In the genomic region with DNA sequence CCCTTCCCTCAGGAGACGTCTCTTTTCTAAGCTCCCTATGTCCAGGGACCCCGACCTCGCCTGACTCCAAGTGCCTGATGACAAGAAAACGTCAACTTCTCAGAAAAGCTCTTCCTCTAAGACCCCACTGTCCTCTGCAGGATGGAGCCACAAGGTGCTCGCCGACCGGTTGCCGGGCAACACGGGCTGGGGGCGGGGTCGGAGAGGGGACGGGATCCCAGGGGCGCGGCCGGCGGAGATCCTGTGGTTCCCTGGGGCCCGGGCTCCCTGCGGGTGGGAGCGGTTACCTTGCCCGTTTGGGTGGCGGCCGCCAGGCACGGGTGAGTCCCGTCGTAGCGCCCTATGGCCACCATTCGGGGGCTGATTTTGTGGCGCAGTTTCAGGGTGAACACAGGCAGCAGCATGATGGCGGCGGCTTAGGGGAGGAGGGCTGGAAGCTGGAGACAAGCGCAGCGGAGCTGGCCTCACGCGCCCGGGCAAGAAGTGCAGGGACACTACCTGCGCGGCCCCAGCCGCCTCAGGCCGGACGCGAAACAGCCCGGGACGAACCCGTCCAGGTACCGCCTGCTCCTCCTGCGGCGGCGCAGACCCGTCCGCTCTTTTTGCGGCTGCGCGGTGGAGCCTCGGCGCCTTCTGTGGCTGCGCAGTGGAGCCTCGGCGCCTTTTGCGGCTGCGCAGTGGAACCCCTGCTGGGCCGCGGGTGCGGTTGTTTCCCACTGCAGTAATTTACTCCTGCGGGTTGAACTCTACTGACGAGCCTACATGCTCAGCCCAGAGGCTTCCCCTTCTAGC, we compare ENCODE assay signal across 1 cellular context.
TF ChIP-seq lines count a peak whose summit lies in the region.

A gene with protein sequence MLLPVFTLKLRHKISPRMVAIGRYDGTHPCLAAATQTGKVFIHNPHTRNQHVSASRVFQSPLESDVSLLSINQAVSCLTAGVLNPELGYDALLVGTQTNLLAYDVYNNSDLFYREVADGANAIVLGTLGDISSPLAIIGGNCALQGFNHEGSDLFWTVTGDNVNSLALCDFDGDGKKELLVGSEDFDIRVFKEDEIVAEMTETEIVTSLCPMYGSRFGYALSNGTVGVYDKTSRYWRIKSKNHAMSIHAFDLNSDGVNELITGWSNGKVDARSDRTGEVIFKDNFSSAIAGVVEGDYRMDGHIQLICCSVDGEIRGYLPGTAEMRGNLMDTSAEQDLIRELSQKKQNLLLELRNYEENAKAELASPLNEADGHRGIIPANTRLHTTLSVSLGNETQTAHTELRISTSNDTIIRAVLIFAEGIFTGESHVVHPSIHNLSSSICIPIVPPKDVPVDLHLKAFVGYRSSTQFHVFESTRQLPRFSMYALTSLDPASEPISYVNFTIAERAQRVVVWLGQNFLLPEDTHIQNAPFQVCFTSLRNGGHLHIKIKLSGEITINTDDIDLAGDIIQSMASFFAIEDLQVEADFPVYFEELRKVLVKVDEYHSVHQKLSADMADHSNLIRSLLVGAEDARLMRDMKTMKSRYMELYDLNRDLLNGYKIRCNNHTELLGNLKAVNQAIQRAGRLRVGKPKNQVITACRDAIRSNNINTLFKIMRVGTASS (minus strand): TSS at position 566 of the 792 bp plus-strand sequence. CDS start 162 bp downstream, at position 404.

TF ChIP-seq in HepG2, 621 proteins besides CTCF, POLR2A, EP300 and RAD21 (continued from another document and continues in another):
- TF ChIP-seq, protein P1, sequence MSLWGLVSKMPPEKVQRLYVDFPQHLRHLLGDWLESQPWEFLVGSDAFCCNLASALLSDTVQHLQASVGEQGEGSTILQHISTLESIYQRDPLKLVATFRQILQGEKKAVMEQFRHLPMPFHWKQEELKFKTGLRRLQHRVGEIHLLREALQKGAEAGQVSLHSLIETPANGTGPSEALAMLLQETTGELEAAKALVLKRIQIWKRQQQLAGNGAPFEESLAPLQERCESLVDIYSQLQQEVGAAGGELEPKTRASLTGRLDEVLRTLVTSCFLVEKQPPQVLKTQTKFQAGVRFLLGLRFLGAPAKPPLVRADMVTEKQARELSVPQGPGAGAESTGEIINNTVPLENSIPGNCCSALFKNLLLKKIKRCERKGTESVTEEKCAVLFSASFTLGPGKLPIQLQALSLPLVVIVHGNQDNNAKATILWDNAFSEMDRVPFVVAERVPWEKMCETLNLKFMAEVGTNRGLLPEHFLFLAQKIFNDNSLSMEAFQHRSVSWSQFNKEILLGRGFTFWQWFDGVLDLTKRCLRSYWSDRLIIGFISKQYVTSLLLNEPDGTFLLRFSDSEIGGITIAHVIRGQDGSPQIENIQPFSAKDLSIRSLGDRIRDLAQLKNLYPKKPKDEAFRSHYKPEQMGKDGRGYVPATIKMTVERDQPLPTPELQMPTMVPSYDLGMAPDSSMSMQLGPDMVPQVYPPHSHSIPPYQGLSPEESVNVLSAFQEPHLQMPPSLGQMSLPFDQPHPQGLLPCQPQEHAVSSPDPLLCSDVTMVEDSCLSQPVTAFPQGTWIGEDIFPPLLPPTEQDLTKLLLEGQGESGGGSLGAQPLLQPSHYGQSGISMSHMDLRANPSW (CRISPR knock-in tag; IDR thresholded peaks at IDR 0.05; ENCODE audit: borderline replicate concordance) = peak; percentile 83; the same call in 1 of the 2 replicates
- TF ChIP-seq ZNF780A (CRISPR knock-in tag; IDR thresholded peaks at IDR 0.05) (no peak), ONECUT2 (CRISPR knock-in tag; IDR thresholded peaks at IDR 0.05) (no peak), ELF4 (CRISPR knock-in tag; IDR thresholded peaks at IDR 0.05; ENCODE audit: borderline replicate concordance) (no peak), TARDBP (CRISPR knock-in tag; IDR thresholded peaks at IDR 0.05) (peak; percentile 52; the same call in 1 of the 2 replicates), RORA (CRISPR knock-in tag; IDR thresholded peaks at IDR 0.05) (no peak), ZNF577 (CRISPR knock-in tag; IDR thresholded peaks at IDR 0.05; ENCODE audit: borderline replicate concordance, low read depth) (no peak), TRIM22 (IDR thresholded peaks at IDR 0.05) (no peak), ZNF879 (CRISPR knock-in tag; IDR thresholded peaks at IDR 0.05) (no peak), ZNF616 (CRISPR knock-in tag; IDR thresholded peaks at IDR 0.05; ENCODE audit: low read depth) (no peak), ZNF816 (CRISPR knock-in tag; IDR thresholded peaks at IDR 0.05; ENCODE audit: borderline replicate concordance) (peak; percentile 85; the same call in 1 of the 2 replicates), ZNF510 (CRISPR knock-in tag; IDR thresholded peaks at IDR 0.05; ENCODE audit: low read depth) (0 out of 2 replicates have a peak, but pooled peaks have one; percentile 43), FOXA1 (IDR thresholded peaks at IDR 0.05) (no peak), FOXA1 (CRISPR knock-in tag; IDR thresholded peaks at IDR 0.05) (no peak), ZNF724P (CRISPR knock-in tag; IDR thresholded peaks at IDR 0.05; ENCODE audit: borderline replicate concordance) (peak; percentile 87; the same call in 1 of the 2 replicates), SMAD9 (CRISPR knock-in tag; IDR thresholded peaks at IDR 0.05) (no peak), ZNF687 (CRISPR knock-in tag; IDR thresholded peaks at IDR 0.05) (peak; percentile 94), ZEB1 (IDR thresholded peaks at IDR 0.05; ENCODE audit: insufficient replicate concordance, low read depth) (no peak), ZKSCAN8 (CRISPR knock-in tag; IDR thresholded peaks at IDR 0.05; ENCODE audit: borderline replicate concordance) (no peak), BCL3 (CRISPR knock-in tag; IDR thresholded peaks at IDR 0.05) (peak; percentile 95; the same call in 1 of the 2 replicates), ZSCAN29 (CRISPR knock-in tag; conservative IDR thresholded peaks at IDR 0.05) (0 out of 2 replicates have a peak, but pooled peaks have one; percentile 27), ZFYVE20 (CRISPR knock-in tag; IDR thresholded peaks at IDR 0.05; ENCODE audit: borderline replicate concordance, low read depth) (no peak), HIVEP1 (CRISPR knock-in tag; IDR thresholded peaks at IDR 0.05) (peak; percentile 91), HOXA5 (CRISPR knock-in tag; IDR thresholded peaks at IDR 0.05) (peak; percentile 74; the same call in 1 of the 2 replicates), NFE2 (CRISPR knock-in tag; IDR thresholded peaks at IDR 0.05) (no peak), ESRRA (CRISPR knock-in tag; IDR thresholded peaks at IDR 0.05; ENCODE audit: low read depth) (no peak), ZBTB49 (CRISPR knock-in tag; IDR thresholded peaks at IDR 0.05; ENCODE audit: borderline replicate concordance) (no peak), SPEN (CRISPR knock-in tag; IDR thresholded peaks at IDR 0.05; ENCODE audit: low read depth) (peak; percentile 82), ZNF552 (CRISPR knock-in tag; IDR thresholded peaks at IDR 0.05; ENCODE audit: borderline replicate concordance) (no peak), FOXP1 (IDR thresholded peaks at IDR 0.05) (no peak), FOXP1 (CRISPR knock-in tag; IDR thresholded peaks at IDR 0.05) (no peak)
- TF ChIP-seq, protein P2, sequence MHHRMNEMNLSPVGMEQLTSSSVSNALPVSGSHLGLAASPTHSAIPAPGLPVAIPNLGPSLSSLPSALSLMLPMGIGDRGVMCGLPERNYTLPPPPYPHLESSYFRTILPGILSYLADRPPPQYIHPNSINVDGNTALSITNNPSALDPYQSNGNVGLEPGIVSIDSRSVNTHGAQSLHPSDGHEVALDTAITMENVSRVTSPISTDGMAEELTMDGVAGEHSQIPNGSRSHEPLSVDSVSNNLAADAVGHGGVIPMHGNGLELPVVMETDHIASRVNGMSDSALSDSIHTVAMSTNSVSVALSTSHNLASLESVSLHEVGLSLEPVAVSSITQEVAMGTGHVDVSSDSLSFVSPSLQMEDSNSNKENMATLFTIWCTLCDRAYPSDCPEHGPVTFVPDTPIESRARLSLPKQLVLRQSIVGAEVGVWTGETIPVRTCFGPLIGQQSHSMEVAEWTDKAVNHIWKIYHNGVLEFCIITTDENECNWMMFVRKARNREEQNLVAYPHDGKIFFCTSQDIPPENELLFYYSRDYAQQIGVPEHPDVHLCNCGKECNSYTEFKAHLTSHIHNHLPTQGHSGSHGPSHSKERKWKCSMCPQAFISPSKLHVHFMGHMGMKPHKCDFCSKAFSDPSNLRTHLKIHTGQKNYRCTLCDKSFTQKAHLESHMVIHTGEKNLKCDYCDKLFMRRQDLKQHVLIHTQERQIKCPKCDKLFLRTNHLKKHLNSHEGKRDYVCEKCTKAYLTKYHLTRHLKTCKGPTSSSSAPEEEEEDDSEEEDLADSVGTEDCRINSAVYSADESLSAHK (CRISPR knock-in tag; IDR thresholded peaks at IDR 0.05; ENCODE audit: borderline replicate concordance) = peak; percentile 37; the same call in 1 of the 2 replicates
- TF ChIP-seq, protein P3, sequence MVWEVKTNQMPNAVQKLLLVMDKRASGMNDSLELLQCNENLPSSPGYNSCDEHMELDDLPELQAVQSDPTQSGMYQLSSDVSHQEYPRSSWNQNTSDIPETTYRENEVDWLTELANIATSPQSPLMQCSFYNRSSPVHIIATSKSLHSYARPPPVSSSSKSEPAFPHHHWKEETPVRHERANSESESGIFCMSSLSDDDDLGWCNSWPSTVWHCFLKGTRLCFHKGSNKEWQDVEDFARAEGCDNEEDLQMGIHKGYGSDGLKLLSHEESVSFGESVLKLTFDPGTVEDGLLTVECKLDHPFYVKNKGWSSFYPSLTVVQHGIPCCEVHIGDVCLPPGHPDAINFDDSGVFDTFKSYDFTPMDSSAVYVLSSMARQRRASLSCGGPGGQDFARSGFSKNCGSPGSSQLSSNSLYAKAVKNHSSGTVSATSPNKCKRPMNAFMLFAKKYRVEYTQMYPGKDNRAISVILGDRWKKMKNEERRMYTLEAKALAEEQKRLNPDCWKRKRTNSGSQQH (CRISPR knock-in tag; IDR thresholded peaks at IDR 0.05; ENCODE audit: low read depth) = no peak
- TF ChIP-seq, protein P4, sequence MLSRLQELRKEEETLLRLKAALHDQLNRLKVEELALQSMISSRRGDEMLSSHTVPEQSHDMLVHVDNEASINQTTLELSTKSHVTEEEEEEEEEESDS (CRISPR knock-in tag; IDR thresholded peaks at IDR 0.05; ENCODE audit: borderline replicate concordance) = 0 out of 2 replicates have a peak, but pooled peaks have one; percentile 51
- TF ChIP-seq, protein P5, sequence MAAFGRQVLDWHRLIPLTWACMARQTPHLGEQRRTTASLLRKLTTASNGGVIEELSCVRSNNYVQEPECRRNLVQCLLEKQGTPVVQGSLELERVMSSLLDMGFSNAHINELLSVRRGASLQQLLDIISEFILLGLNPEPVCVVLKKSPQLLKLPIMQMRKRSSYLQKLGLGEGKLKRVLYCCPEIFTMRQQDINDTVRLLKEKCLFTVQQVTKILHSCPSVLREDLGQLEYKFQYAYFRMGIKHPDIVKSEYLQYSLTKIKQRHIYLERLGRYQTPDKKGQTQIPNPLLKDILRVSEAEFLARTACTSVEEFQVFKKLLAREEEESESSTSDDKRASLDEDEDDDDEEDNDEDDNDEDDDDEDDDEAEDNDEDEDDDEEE (CRISPR knock-in tag; IDR thresholded peaks at IDR 0.05) = peak; percentile 73
